ENCODE assay signal across 1 cellular context in the genomic region with DNA sequence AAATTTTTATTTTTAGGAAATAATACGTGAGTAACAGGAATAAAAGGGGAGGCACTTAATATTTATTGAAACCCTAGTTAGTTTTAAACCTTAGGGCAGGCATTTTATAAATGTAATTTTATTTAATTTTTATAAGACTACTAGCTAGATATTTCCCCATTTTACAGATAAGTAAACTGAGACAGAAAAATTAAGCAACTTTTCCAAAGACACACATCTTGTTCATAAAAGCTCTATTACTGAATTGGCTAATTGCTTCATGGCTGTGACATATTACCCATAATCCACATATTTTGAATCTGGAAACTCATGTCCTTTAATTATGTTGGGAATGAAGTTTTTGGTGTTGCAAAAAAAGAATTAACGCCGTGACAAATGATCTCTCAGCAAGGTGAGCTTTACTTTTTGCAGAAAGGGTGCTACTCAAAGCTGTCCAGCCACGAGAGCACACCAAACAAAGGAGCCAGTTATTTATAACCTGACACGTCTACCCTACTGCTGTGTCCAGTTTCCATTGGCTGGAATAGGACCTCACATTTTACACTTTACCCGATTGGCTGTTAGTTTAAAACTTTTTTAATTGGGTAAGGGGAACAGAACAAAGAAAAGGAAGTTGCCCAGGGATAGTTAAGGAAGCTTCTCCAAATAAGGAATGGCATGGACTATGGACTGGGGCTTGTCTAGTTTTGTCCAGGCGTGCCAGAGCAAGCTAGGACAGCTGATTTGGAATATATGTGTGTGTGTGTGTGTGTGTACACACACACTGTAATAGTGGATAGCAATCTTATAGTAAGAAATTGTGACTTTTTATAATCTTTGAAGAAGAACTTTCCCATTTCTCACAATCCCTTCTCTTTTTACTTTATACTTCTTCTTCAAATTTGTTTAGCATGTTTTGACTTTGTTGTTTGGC.
TF ChIP-seq lines count a peak whose summit lies in the region.

No MANE protein-coding gene starts in this region.

TF ChIP-seq in GM23338, 12 proteins besides CTCF, POLR2A, EP300 and RAD21 (continued from another document):
- TF ChIP-seq, protein P1, sequence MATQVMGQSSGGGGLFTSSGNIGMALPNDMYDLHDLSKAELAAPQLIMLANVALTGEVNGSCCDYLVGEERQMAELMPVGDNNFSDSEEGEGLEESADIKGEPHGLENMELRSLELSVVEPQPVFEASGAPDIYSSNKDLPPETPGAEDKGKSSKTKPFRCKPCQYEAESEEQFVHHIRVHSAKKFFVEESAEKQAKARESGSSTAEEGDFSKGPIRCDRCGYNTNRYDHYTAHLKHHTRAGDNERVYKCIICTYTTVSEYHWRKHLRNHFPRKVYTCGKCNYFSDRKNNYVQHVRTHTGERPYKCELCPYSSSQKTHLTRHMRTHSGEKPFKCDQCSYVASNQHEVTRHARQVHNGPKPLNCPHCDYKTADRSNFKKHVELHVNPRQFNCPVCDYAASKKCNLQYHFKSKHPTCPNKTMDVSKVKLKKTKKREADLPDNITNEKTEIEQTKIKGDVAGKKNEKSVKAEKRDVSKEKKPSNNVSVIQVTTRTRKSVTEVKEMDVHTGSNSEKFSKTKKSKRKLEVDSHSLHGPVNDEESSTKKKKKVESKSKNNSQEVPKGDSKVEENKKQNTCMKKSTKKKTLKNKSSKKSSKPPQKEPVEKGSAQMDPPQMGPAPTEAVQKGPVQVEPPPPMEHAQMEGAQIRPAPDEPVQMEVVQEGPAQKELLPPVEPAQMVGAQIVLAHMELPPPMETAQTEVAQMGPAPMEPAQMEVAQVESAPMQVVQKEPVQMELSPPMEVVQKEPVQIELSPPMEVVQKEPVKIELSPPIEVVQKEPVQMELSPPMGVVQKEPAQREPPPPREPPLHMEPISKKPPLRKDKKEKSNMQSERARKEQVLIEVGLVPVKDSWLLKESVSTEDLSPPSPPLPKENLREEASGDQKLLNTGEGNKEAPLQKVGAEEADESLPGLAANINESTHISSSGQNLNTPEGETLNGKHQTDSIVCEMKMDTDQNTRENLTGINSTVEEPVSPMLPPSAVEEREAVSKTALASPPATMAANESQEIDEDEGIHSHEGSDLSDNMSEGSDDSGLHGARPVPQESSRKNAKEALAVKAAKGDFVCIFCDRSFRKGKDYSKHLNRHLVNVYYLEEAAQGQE (IDR thresholded peaks at IDR 0.05; ENCODE audit: unreplicated experiment), result no peak
- TF ChIP-seq ZNF331 (CRISPR knock-in tag; IDR thresholded peaks at IDR 0.05; ENCODE audit: low read depth) (no peak), JUNB (IDR thresholded peaks at IDR 0.05; ENCODE audit: unreplicated experiment) (no peak), EZH2 (IDR thresholded peaks at IDR 0.05; ENCODE audit: low read depth, unreplicated experiment) (no peak), CREB1 (CRISPR knock-in tag; IDR thresholded peaks at IDR 0.05; ENCODE audit: low read depth) (no peak), EZH2phosphoT487 (IDR thresholded peaks at IDR 0.05; ENCODE audit: unreplicated experiment) (no peak), POLR2AphosphoS5 (IDR thresholded peaks at IDR 0.05; ENCODE audit: low read depth) (no peak), ZNF114 (CRISPR knock-in tag; IDR thresholded peaks at IDR 0.05) (no peak), STAT1 (IDR thresholded peaks at IDR 0.05; ENCODE audit: unreplicated experiment) (no peak)
- TF ChIP-seq, protein P2, sequence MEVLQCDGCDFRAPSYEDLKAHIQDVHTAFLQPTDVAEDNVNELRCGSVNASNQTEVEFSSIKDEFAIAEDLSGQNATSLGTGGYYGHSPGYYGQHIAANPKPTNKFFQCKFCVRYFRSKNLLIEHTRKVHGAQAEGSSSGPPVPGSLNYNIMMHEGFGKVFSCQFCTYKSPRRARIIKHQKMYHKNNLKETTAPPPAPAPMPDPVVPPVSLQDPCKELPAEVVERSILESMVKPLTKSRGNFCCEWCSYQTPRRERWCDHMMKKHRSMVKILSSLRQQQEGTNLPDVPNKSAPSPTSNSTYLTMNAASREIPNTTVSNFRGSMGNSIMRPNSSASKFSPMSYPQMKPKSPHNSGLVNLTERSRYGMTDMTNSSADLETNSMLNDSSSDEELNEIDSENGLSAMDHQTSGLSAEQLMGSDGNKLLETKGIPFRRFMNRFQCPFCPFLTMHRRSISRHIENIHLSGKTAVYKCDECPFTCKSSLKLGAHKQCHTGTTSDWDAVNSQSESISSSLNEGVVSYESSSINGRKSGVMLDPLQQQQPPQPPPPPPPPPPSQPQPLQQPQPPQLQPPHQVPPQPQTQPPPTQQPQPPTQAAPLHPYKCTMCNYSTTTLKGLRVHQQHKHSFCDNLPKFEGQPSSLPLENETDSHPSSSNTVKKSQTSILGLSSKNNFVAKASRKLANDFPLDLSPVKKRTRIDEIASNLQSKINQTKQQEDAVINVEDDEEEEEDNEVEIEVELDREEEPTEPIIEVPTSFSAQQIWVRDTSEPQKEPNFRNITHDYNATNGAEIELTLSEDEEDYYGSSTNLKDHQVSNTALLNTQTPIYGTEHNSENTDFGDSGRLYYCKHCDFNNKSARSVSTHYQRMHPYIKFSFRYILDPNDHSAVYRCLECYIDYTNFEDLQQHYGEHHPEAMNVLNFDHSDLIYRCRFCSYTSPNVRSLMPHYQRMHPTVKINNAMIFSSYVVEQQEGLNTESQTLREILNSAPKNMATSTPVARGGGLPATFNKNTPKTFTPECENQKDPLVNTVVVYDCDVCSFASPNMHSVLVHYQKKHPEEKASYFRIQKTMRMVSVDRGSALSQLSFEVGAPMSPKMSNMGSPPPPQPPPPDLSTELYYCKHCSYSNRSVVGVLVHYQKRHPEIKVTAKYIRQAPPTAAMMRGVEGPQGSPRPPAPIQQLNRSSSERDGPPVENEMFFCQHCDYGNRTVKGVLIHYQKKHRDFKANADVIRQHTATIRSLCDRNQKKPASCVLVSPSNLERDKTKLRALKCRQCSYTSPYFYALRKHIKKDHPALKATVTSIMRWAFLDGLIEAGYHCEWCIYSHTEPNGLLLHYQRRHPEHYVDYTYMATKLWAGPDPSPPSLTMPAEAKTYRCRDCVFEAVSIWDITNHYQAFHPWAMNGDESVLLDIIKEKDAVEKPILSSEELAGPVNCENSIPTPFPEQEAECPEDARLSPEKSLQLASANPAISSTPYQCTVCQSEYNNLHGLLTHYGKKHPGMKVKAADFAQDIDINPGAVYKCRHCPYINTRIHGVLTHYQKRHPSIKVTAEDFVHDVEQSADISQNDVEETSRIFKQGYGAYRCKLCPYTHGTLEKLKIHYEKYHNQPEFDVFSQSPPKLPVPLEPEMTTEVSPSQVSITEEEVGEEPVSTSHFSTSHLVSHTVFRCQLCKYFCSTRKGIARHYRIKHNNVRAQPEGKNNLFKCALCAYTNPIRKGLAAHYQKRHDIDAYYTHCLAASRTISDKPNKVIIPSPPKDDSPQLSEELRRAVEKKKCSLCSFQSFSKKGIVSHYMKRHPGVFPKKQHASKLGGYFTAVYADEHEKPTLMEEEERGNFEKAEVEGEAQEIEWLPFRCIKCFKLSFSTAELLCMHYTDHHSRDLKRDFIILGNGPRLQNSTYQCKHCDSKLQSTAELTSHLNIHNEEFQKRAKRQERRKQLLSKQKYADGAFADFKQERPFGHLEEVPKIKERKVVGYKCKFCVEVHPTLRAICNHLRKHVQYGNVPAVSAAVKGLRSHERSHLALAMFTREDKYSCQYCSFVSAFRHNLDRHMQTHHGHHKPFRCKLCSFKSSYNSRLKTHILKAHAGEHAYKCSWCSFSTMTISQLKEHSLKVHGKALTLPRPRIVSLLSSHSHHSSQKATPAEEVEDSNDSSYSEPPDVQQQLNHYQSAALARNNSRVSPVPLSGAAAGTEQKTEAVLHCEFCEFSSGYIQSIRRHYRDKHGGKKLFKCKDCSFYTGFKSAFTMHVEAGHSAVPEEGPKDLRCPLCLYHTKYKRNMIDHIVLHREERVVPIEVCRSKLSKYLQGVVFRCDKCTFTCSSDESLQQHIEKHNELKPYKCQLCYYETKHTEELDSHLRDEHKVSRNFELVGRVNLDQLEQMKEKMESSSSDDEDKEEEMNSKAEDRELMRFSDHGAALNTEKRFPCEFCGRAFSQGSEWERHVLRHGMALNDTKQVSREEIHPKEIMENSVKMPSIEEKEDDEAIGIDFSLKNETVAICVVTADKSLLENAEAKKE (CRISPR knock-in tag; IDR thresholded peaks at IDR 0.05), result no peak
- TF ChIP-seq, protein P3, sequence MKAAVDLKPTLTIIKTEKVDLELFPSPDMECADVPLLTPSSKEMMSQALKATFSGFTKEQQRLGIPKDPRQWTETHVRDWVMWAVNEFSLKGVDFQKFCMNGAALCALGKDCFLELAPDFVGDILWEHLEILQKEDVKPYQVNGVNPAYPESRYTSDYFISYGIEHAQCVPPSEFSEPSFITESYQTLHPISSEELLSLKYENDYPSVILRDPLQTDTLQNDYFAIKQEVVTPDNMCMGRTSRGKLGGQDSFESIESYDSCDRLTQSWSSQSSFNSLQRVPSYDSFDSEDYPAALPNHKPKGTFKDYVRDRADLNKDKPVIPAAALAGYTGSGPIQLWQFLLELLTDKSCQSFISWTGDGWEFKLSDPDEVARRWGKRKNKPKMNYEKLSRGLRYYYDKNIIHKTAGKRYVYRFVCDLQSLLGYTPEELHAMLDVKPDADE (IDR thresholded peaks at IDR 0.05), result no peak
